In the genomic region with DNA sequence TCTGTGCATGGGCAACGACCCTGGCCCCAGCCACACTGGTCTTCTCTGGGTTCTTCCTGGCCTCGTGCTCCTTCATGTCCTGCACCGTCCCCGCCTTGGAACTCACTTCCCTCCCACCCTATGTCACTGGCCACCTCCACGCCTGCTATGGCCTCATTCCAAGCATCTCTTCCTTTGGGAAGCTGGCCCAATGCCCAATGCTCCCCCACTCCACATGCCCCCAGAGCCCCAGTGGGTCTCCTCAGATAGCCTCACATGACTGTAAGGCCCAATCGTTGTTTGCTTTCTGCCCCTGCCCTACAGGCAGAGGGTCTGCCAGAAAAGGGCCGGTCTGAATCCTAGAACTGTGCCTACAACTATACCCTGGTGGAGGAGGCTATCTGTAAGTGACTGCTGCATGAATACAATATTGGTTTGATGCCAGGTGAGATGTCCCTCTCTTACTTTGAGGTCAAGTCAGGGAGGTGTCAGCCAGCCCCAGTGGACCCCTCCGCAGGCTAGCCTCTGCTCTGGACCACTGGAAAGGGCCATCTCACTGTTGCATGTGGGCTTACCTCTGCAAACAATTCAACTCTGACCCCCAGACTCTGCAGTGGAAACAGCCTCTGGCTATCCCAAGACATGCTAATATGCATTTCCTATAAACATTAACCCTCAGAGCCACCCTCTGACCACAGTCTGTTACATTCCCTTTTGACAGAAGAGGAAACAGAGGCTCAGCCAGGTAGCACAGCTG, we compare ENCODE assay signal across 15 cellular contexts. TPM values are rescaled to one million over a fixed set of nuclear protein-coding genes. Genes with fewer than 3 reads are reported as not detected.
DNase-seq lines count a peak whose midpoint lies in the region; ATAC-seq and TF ChIP-seq lines count a peak whose summit lies in the region.
"Had no signal": no experiment of that assay in that cellular context is flagged by ENCODE, and none has a peak within 500 bp of the region (broad histone marks: within the 10 kb centered on the region; RNA-seq: fewer than 3 reads in every experiment).

No MANE protein-coding gene starts in this region.

- H3K4me1 ChIP-seq in osteoblast (ENCODE audit: insufficient read depth, low read length) = peaks cover 5% of the 10 kb centered on the region

- H2AFZ ChIP-seq in osteoblast (ENCODE audit: low read length) = no peak overlapping the region

- H3K9me3 Mint-ChIP-seq in endothelial cell (ENCODE audit: unreplicated experiment) = no peaks in the 10 kb centered on the region

- H3K27me3 Mint-ChIP-seq in endothelial cell (ENCODE audit: unreplicated experiment) = peaks cover 33% of the 10 kb centered on the region

- H3K27ac Mint-ChIP-seq in endothelial cell (ENCODE audit: unreplicated experiment) = no peak overlapping the region

- H3K27ac ChIP-seq in coronary artery (no peak overlapping the region), osteoblast (ENCODE audit: low read depth, low read length) (no peak overlapping the region)
- H3K27ac ChIP-seq: thoracic aorta had no signal

- ATAC-seq in left cardiac atrium (no peak), GM21619 (IDR thresholded peaks at IDR 0.05; ENCODE audit: unreplicated experiment) (no peak), GM19452 (IDR thresholded peaks at IDR 0.05; ENCODE audit: unreplicated experiment) (no peak)

- no peak overlapping the region for H3K4me2 ChIP-seq in osteoblast (ENCODE audit: insufficient read depth, low read length)

- H3K4me1 Mint-ChIP-seq in endothelial cell (ENCODE audit: unreplicated experiment) = no peaks in the 10 kb centered on the region

- TF ChIP-seq CTCF in coronary artery (IDR thresholded peaks at IDR 0.05) (no peak), osteoblast (IDR thresholded peaks at IDR 0.05; ENCODE audit: extremely low read depth, low read depth, low read length) (no peak), endothelial cell (IDR thresholded peaks at IDR 0.05; ENCODE audit: unreplicated experiment) (no peak)

- peak; percentile 67 for DNase-seq in cardiac septum (ENCODE audit: low spot score)
- no peak for DNase-seq in left cardiac atrium
- peak; percentile 59 for DNase-seq in coronary artery (ENCODE audit: low spot score)
- peak; percentile 66 for DNase-seq in osteoblast (ENCODE audit: insufficient read length, low spot score, missing footprints)
- no peak for DNase-seq in T-helper 1 cell
- DNase-seq in endothelial cell (ENCODE audit: low spot score) = no peak
- DNase-seq: MM.1S, NCI-H2081 treated with DMSO at 0.1 percent for 48 hours, NCI-H82, RPMI8226, T-helper 9 cell had no signal

- no peaks in the 10 kb centered on the region for H3K79me2 ChIP-seq in osteoblast (ENCODE audit: insufficient read depth, low read length)

- no peaks in the 10 kb centered on the region for H4K20me1 ChIP-seq in osteoblast (ENCODE audit: insufficient read depth, low read length)

- H3K36me3 Mint-ChIP-seq in endothelial cell (ENCODE audit: low read depth, unreplicated experiment) = peaks cover 4% of the 10 kb centered on the region

- H3K4me3 ChIP-seq in coronary artery (no peak overlapping the region), osteoblast (ENCODE audit: insufficient read depth, low read length) (no peak overlapping the region)
- H3K4me3 ChIP-seq: lung, thoracic aorta had no signal

- H3K9me3 ChIP-seq in osteoblast (ENCODE audit: low read depth, low read length) = no peaks in the 10 kb centered on the region
- H3K9me3 ChIP-seq: thoracic aorta had no signal

- intact Hi-C loops in cardiac septum (cut with DNase I) = no loop called here
- intact Hi-C loops in left cardiac atrium (cut with DNase I) = no loop called here

- no peaks in the 10 kb centered on the region for H3K36me3 ChIP-seq in osteoblast (ENCODE audit: insufficient read depth, low read length)
- H3K36me3 ChIP-seq: thoracic aorta had no signal

- peaks cover 3% of the 10 kb centered on the region for H3K27me3 ChIP-seq in osteoblast (ENCODE audit: insufficient read depth, low read length)

- H3K4me3 Mint-ChIP-seq in endothelial cell (ENCODE audit: unreplicated experiment) = no peak overlapping the region

RNA-seq across cellular contexts. Expression of a gene that starts 2.1 kb away (rescaled TPM):
- 2.2 TPM for total RNA-seq in cardiac septum
- total RNA-seq in left cardiac atrium = 1 to 10 TPM; 2.6 to 2.8 TPM
- total RNA-seq in osteoblast = 0.29 and 0.72 TPM in 2 replicates
- total RNA-seq in endothelial cell (ENCODE audit: unreplicated experiment) = 0.21 TPM

Comparison
In these comparisons a context has a peak if more than half of its experiments do, and no peak if none do; other contexts are left out.
1. DNase-seq: peak in cardiac septum (single experiment), coronary artery (single experiment) and osteoblast (single experiment); none in left cardiac atrium (single experiment), T-helper 1 cell (0 of 5) and endothelial cell (single experiment).